ENCODE assay signal across 1 cellular context in the genomic region with DNA sequence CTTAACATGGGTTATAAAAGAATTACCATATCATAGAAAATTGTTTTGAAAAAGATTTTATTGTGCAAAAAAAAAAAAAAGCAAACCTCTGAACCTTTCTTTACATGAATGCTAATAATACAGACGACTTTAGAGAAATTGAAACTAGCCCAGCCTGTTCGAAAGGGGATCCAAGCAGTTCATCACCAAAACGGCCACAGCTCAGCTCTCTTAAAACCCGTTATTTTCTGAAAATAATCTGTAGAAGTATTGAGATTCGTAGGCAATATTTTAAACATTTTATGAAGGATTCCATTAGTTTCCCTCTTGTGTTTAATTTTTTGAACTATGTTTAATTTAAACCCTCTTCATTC.
TF ChIP-seq lines count a peak whose summit lies in the region.

No MANE protein-coding gene starts in this region.

TF ChIP-seq in H1, 55 proteins besides CTCF, POLR2A, EP300 and RAD21 (continued from another document):
- TF ChIP-seq SIX5 (IDR thresholded peaks at IDR 0.05; ENCODE audit: low read depth, low read length), result no peak
- no peak for TF ChIP-seq SIRT6 (IDR thresholded peaks at IDR 0.05; ENCODE audit: low read length)
- no peak for TF ChIP-seq POU5F1 (IDR thresholded peaks at IDR 0.05; ENCODE audit: low read depth, low read length)
- TF ChIP-seq KDM5A (IDR thresholded peaks at IDR 0.05; ENCODE audit: low read length), result no peak
- TF ChIP-seq CHD1 (IDR thresholded peaks at IDR 0.05; ENCODE audit: low read depth, low read length), result no peak
